In the genomic region with DNA sequence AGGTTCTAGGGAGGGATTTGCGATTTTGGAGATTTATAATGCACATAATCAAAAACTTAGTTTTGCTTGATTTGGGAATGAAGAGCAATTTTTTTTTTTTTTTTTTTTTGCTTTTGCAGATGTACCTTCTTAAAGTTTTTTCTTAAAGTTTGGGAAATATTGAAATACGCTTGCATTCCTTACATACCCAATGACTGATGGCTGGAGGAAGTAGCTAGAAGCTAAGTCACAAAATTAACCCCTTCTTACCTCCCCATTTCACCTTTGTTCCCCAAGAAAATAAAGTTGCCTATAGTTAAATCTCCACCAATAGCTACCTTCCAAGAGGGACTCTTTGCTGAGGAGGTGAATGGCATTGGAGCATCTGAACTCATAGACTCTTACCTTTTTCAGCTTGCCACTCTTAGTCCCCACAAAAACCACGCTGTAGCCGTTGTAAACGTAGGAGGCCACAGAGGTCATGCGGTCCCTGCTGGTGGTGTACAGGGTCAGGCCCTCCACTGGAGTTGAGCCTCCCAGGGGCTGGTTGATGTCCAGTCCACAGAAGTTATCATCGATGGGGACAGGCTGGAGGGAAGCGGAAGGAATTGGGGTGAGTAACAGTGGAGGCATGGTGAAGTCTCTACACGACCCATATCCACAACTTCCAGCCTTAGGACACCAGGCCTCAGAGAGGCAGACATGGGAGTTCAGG, we compare ENCODE assay signal across 1 cellular context.
TF ChIP-seq lines count a peak whose summit lies in the region.

No MANE protein-coding gene starts in this region.

TF ChIP-seq in IMR-90, 13 proteins besides CTCF, POLR2A, EP300 and RAD21 (continued from another document):
- TF ChIP-seq SMC3 (IDR thresholded peaks at IDR 0.05; ENCODE audit: low read depth, low read length) = no peak
- no peak for TF ChIP-seq MAZ (IDR thresholded peaks at IDR 0.05; ENCODE audit: borderline replicate concordance, low read depth, low read length)
- no peak for TF ChIP-seq RCOR1 (IDR thresholded peaks at IDR 0.05; ENCODE audit: insufficient replicate concordance, low read length)
- TF ChIP-seq FOS (IDR thresholded peaks at IDR 0.05; ENCODE audit: low read depth, low read length) = no peak
- no peak for TF ChIP-seq MAFK (IDR thresholded peaks at IDR 0.05; ENCODE audit: low read depth, low read length)
- no peak for TF ChIP-seq RFX5 (IDR thresholded peaks at IDR 0.05; ENCODE audit: low read depth, low read length)
- TF ChIP-seq NFE2L2 (IDR thresholded peaks at IDR 0.05; ENCODE audit: low read depth, low read length) = no peak
- TF ChIP-seq, protein P1, sequence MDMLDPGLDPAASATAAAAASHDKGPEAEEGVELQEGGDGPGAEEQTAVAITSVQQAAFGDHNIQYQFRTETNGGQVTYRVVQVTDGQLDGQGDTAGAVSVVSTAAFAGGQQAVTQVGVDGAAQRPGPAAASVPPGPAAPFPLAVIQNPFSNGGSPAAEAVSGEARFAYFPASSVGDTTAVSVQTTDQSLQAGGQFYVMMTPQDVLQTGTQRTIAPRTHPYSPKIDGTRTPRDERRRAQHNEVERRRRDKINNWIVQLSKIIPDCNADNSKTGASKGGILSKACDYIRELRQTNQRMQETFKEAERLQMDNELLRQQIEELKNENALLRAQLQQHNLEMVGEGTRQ (IDR thresholded peaks at IDR 0.05; ENCODE audit: low read depth, low read length) = no peak
- TF ChIP-seq BHLHE40 (IDR thresholded peaks at IDR 0.05; ENCODE audit: low read depth, low read length) = no peak
TF ChIP-seq in IMR-90: peak in this region for 0.
